In genomic region chrX:40082447-40083119, GRCh38 we compare ENCODE assay signal across 1 cellular context.
TF ChIP-seq lines count a peak whose summit lies in the region.

No MANE protein-coding gene starts in this region.

TF ChIP-seq in SK-N-SH, 30 proteins besides CTCF, POLR2A, EP300 and RAD21 (continued from another document):
- TF ChIP-seq MAX (IDR thresholded peaks at IDR 0.05; ENCODE audit: low read depth) = no peak
- TF ChIP-seq TCF12 (IDR thresholded peaks at IDR 0.05) = no peak
- TF ChIP-seq, protein P1, sequence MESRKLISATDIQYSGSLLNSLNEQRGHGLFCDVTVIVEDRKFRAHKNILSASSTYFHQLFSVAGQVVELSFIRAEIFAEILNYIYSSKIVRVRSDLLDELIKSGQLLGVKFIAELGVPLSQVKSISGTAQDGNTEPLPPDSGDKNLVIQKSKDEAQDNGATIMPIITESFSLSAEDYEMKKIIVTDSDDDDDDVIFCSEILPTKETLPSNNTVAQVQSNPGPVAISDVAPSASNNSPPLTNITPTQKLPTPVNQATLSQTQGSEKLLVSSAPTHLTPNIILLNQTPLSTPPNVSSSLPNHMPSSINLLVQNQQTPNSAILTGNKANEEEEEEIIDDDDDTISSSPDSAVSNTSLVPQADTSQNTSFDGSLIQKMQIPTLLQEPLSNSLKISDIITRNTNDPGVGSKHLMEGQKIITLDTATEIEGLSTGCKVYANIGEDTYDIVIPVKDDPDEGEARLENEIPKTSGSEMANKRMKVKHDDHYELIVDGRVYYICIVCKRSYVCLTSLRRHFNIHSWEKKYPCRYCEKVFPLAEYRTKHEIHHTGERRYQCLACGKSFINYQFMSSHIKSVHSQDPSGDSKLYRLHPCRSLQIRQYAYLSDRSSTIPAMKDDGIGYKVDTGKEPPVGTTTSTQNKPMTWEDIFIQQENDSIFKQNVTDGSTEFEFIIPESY (IDR thresholded peaks at IDR 0.05; ENCODE audit: borderline replicate concordance, low read depth) = no peak
